Comparison of ENCODE assay signal across 1 cellular context in the genomic region with DNA sequence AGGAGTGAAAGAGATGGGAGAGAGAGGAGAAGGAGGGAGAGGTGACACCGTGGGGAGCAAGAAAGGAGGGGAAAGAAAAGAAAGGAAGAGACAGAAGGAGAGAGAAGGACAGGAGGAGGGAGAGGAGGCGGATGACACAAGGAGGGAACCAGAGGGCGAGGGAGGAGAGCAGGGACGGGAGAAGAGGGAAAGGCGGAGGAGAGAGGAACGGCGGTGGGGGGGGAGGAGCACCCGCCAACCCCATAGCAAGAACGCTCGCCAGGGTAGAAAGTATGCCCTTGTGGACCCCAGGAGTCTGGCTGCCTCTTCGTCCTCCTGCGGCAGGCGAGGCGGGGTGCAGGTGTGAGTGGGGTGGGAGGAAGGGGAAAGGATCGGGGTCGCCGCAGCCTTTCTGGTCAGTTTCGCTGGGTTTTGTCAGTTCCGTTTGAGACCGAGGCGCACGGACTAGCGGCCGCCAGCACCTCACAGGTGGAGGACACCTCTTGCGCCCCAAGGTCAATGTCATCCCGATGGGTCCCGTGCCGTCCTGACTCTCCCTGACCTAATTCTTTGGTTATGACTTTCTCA.
TF ChIP-seq lines count a peak whose summit lies in the region.

No MANE protein-coding gene starts in this region.

TF ChIP-seq in HEK293, 187 proteins besides CTCF, POLR2A, EP300 and RAD21 (continued from another document and continues in another):
- TF ChIP-seq TSHZ1 (tag by site-specific recombination; IDR thresholded peaks at IDR 0.05; ENCODE audit: borderline replicate concordance) (no peak), KLF1 (tag by site-specific recombination; IDR thresholded peaks at IDR 0.05) (peak; percentile 9; the same call in 1 of the 2 replicates), ZNF174 (tag by site-specific recombination; IDR thresholded peaks at IDR 0.05) (no peak), ZNF19 (tag by site-specific recombination; IDR thresholded peaks at IDR 0.05; ENCODE audit: low read depth) (no peak), ZNF175 (tag by site-specific recombination; IDR thresholded peaks at IDR 0.05) (no peak), ZNF530 (tag by site-specific recombination; IDR thresholded peaks at IDR 0.05; ENCODE audit: low read depth) (no peak), ZEB2 (tag by site-specific recombination; IDR thresholded peaks at IDR 0.05) (peak; percentile 31; the same call in 1 of the 2 replicates), ZNF133 (tag by site-specific recombination; IDR thresholded peaks at IDR 0.05) (no peak), ZNF391 (tag by site-specific recombination; IDR thresholded peaks at IDR 0.05; ENCODE audit: borderline replicate concordance, low read depth) (no peak), ZNF202 (tag by site-specific recombination; IDR thresholded peaks at IDR 0.05; ENCODE audit: borderline replicate concordance) (0 out of 2 replicates have a peak, but pooled peaks have one; percentile 36), SP2 (tag by site-specific recombination; IDR thresholded peaks at IDR 0.05) (peak; percentile 49), REPIN1 (tag by site-specific recombination; IDR thresholded peaks at IDR 0.05; ENCODE audit: low read depth) (0 out of 2 replicates have a peak, but pooled peaks have one; percentile 25), ZNF560 (tag by site-specific recombination; IDR thresholded peaks at IDR 0.05; ENCODE audit: borderline replicate concordance) (no peak), ZNF48 (tag by site-specific recombination; IDR thresholded peaks at IDR 0.05) (no peak), ZBTB20 (tag by site-specific recombination; IDR thresholded peaks at IDR 0.05) (peak; percentile 7; the same call in 1 of the 2 replicates), ZNF10 (tag by site-specific recombination; IDR thresholded peaks at IDR 0.05) (no peak), ZNF707 (tag by site-specific recombination; IDR thresholded peaks at IDR 0.05) (0 out of 2 replicates have a peak, but pooled peaks have one; percentile 8), ZNF677 (tag by site-specific recombination; IDR thresholded peaks at IDR 0.05) (no peak), RBAK (tag by site-specific recombination; IDR thresholded peaks at IDR 0.05) (no peak), ZNF555 (tag by site-specific recombination; conservative IDR thresholded peaks at IDR 0.05) (no peak), ZNF785 (tag by site-specific recombination; IDR thresholded peaks at IDR 0.05) (no peak), ZNF335 (tag by site-specific recombination; conservative IDR thresholded peaks at IDR 0.05) (no peak; the same call in 1 of the 2 replicates), ZFP37 (tag by site-specific recombination; IDR thresholded peaks at IDR 0.05) (no peak), ZNF292 (tag by site-specific recombination; IDR thresholded peaks at IDR 0.05; ENCODE audit: borderline replicate concordance, low read depth) (no peak), HOXA7 (CRISPR knock-in tag; IDR thresholded peaks at IDR 0.05; ENCODE audit: borderline replicate concordance) (no peak), INSM2 (tag by site-specific recombination; IDR thresholded peaks at IDR 0.05) (no peak), ZNF211 (tag by site-specific recombination; IDR thresholded peaks at IDR 0.05; ENCODE audit: low read depth) (no peak), ZNF274 (IDR thresholded peaks at IDR 0.05; ENCODE audit: low read length) (no peak), ZNF274 (tag by site-specific recombination; IDR thresholded peaks at IDR 0.05; ENCODE audit: borderline replicate concordance) (no peak), ZNF791 (tag by site-specific recombination; IDR thresholded peaks at IDR 0.05) (no peak), WT1 (tag by site-specific recombination; IDR thresholded peaks at IDR 0.05) (peak; percentile 61), ZNF792 (tag by site-specific recombination; IDR thresholded peaks at IDR 0.05) (no peak), ZNF571 (tag by site-specific recombination; IDR thresholded peaks at IDR 0.05) (no peak), ZNF24 (tag by site-specific recombination; IDR thresholded peaks at IDR 0.05) (no peak), ZSCAN4 (tag by site-specific recombination; IDR thresholded peaks at IDR 0.05) (no peak), ZNF548 (tag by site-specific recombination; IDR thresholded peaks at IDR 0.05) (no peak), ZNF324 (tag by site-specific recombination; IDR thresholded peaks at IDR 0.05) (no peak), ZNF121 (tag by site-specific recombination; IDR thresholded peaks at IDR 0.05) (no peak), HOXC10 (CRISPR knock-in tag; IDR thresholded peaks at IDR 0.05) (no peak), ZNF747 (tag by site-specific recombination; IDR thresholded peaks at IDR 0.05) (no peak), ZNF155 (tag by site-specific recombination; IDR thresholded peaks at IDR 0.05) (no peak), SALL2 (tag by site-specific recombination; IDR thresholded peaks at IDR 0.05; ENCODE audit: borderline replicate concordance) (no peak), ZNF112 (tag by site-specific recombination; IDR thresholded peaks at IDR 0.05) (no peak), OVOL3 (tag by site-specific recombination; IDR thresholded peaks at IDR 0.05) (no peak), KLF17 (tag by site-specific recombination; IDR thresholded peaks at IDR 0.05) (peak; percentile 70)
- TF ChIP-seq, protein P1, sequence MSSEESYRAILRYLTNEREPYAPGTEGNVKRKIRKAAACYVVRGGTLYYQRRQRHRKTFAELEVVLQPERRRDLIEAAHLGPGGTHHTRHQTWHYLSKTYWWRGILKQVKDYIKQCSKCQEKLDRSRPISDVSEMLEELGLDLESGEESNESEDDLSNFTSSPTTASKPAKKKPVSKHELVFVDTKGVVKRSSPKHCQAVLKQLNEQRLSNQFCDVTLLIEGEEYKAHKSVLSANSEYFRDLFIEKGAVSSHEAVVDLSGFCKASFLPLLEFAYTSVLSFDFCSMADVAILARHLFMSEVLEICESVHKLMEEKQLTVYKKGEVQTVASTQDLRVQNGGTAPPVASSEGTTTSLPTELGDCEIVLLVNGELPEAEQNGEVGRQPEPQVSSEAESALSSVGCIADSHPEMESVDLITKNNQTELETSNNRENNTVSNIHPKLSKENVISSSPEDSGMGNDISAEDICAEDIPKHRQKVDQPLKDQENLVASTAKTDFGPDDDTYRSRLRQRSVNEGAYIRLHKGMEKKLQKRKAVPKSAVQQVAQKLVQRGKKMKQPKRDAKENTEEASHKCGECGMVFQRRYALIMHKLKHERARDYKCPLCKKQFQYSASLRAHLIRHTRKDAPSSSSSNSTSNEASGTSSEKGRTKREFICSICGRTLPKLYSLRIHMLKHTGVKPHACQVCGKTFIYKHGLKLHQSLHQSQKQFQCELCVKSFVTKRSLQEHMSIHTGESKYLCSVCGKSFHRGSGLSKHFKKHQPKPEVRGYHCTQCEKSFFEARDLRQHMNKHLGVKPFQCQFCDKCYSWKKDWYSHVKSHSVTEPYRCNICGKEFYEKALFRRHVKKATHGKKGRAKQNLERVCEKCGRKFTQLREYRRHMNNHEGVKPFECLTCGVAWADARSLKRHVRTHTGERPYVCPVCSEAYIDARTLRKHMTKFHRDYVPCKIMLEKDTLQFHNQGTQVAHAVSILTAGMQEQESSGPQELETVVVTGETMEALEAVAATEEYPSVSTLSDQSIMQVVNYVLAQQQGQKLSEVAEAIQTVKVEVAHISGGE (tag by site-specific recombination; conservative IDR thresholded peaks at IDR 0.05; ENCODE audit: low read depth) = peak; percentile 47; the same call in 1 of the 2 replicates
- TF ChIP-seq, protein P2, sequence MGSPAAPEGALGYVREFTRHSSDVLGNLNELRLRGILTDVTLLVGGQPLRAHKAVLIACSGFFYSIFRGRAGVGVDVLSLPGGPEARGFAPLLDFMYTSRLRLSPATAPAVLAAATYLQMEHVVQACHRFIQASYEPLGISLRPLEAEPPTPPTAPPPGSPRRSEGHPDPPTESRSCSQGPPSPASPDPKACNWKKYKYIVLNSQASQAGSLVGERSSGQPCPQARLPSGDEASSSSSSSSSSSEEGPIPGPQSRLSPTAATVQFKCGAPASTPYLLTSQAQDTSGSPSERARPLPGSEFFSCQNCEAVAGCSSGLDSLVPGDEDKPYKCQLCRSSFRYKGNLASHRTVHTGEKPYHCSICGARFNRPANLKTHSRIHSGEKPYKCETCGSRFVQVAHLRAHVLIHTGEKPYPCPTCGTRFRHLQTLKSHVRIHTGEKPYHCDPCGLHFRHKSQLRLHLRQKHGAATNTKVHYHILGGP (tag by site-specific recombination; IDR thresholded peaks at IDR 0.05) = no peak
- TF ChIP-seq, protein P3, sequence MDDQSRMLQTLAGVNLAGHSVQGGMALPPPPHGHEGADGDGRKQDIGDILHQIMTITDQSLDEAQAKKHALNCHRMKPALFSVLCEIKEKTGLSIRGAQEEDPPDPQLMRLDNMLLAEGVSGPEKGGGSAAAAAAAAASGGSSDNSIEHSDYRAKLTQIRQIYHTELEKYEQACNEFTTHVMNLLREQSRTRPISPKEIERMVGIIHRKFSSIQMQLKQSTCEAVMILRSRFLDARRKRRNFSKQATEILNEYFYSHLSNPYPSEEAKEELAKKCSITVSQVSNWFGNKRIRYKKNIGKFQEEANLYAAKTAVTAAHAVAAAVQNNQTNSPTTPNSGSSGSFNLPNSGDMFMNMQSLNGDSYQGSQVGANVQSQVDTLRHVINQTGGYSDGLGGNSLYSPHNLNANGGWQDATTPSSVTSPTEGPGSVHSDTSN (CRISPR knock-in tag; IDR thresholded peaks at IDR 0.05) = no peak
- TF ChIP-seq, protein P4, sequence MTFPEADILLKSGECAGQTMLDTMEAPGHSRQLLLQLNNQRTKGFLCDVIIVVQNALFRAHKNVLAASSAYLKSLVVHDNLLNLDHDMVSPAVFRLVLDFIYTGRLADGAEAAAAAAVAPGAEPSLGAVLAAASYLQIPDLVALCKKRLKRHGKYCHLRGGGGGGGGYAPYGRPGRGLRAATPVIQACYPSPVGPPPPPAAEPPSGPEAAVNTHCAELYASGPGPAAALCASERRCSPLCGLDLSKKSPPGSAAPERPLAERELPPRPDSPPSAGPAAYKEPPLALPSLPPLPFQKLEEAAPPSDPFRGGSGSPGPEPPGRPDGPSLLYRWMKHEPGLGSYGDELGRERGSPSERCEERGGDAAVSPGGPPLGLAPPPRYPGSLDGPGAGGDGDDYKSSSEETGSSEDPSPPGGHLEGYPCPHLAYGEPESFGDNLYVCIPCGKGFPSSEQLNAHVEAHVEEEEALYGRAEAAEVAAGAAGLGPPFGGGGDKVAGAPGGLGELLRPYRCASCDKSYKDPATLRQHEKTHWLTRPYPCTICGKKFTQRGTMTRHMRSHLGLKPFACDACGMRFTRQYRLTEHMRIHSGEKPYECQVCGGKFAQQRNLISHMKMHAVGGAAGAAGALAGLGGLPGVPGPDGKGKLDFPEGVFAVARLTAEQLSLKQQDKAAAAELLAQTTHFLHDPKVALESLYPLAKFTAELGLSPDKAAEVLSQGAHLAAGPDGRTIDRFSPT (tag by site-specific recombination; IDR thresholded peaks at IDR 0.05) = no peak
